In the genomic region with DNA sequence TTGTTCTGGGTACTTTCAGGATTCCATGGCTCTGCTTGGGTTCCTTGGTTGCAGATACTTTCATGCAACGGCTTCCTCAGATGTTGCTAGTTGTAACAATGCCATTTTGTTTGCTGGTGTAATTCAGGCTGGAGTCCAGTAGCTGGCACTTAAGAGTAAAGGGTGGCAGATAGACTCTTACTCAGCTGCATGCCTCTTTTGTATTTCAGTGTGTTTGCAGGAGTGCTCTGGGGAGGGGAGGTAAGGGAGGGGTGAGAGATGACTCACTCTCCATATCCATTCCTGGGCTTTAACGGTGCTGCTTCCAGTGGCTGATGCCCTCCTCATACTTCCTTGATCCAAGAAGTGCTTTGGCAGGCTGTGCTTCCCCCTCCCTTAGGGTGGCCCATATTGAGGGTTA, we compare ENCODE assay signal across 9 cellular contexts.
DNase-seq lines count a peak whose midpoint lies in the region; ATAC-seq and TF ChIP-seq lines count a peak whose summit lies in the region.
"Had no signal": no experiment of that assay in that cellular context is flagged by ENCODE, and none has a peak within 500 bp of the region (broad histone marks: within the 10 kb centered on the region; RNA-seq: fewer than 3 reads in every experiment).

No MANE protein-coding gene starts in this region.

- no peaks in the 10 kb centered on the region for H3K4me1 Mint-ChIP-seq in activated CD8-positive, alpha-beta memory T cell treated with anti-CD3 and anti-CD28 coated beads, Interleukin-2, amount 10 ng/mL, durations not matched to agents 7 days and 5 days
- H3K4me1 Mint-ChIP-seq: naive B cell had no signal

- CTCF ChIA-PET in activated CD8-positive, alpha-beta memory T cell treated with anti-CD3 and anti-CD28 coated beads, Interleukin-2, amount 10 ng/mL, durations not matched to agents 7 days and 5 days (lab: Charles Lee) = no interaction called here

- no peak overlapping the region for H3K27ac Mint-ChIP-seq in activated CD8-positive, alpha-beta memory T cell treated with anti-CD3 and anti-CD28 coated beads, Interleukin-2, amount 10 ng/mL, durations not matched to agents 7 days and 5 days
- H3K27ac Mint-ChIP-seq: naive B cell had no signal

- H3K27ac ChIP-seq in VCaP = no peak overlapping the region

- peaks cover 2% of the 10 kb centered on the region for H3K27me3 Mint-ChIP-seq in activated CD8-positive, alpha-beta memory T cell treated with anti-CD3 and anti-CD28 coated beads, Interleukin-2, amount 10 ng/mL, durations not matched to agents 7 days and 5 days

- peaks cover 2% of the 10 kb centered on the region for H3K9me3 Mint-ChIP-seq in activated CD8-positive, alpha-beta memory T cell treated with anti-CD3 and anti-CD28 coated beads, Interleukin-2, amount 10 ng/mL, durations not matched to agents 7 days and 5 days (ENCODE audit: low read depth)

- peak; percentile 72 for TF ChIP-seq CTCF in VCaP (conservative IDR thresholded peaks at IDR 0.05)

- peak; percentile 76 for DNase-seq in AG08396 (ENCODE audit: low spot score)
- peak; percentile 71 for DNase-seq in HS-27A (ENCODE audit: low read depth)
- peak; percentile 84 for DNase-seq in hepatic stellate cell (ENCODE audit: low spot score)
- no peak for DNase-seq in NCI-H526 (lab: John Stamatoyannopoulos, UW)
- no peak for DNase-seq in activated CD8-positive, alpha-beta memory T cell treated with anti-CD3 and anti-CD28 coated beads, Interleukin-2, amount 10 ng/mL, durations not matched to agents 7 days and 5 days
- DNase-seq in middle frontal gyrus (ENCODE audit: extremely low spot score, low spot score) = no peak
- DNase-seq: naive B cell had no signal

- ATAC-seq in GM18858 (IDR thresholded peaks at IDR 0.05; ENCODE audit: unreplicated experiment) = no peak
- ATAC-seq in activated CD8-positive, alpha-beta memory T cell treated with anti-CD3 and anti-CD28 coated beads, Interleukin-2, amount 10 ng/mL, durations not matched to agents 7 days and 5 days = no peak

- H3K4me3 Mint-ChIP-seq in activated CD8-positive, alpha-beta memory T cell treated with anti-CD3 and anti-CD28 coated beads, Interleukin-2, amount 10 ng/mL, durations not matched to agents 7 days and 5 days = no peak overlapping the region
- H3K4me3 Mint-ChIP-seq: naive B cell had no signal

- H3K36me3 Mint-ChIP-seq in activated CD8-positive, alpha-beta memory T cell treated with anti-CD3 and anti-CD28 coated beads, Interleukin-2, amount 10 ng/mL, durations not matched to agents 7 days and 5 days = no peaks in the 10 kb centered on the region
- H3K36me3 Mint-ChIP-seq: naive B cell had no signal

Comparison
In these comparisons a context has a peak if more than half of its experiments do, and no peak if none do; other contexts are left out.
1. DNase-seq: peak in AG08396 (single experiment), HS-27A (single experiment) and hepatic stellate cell (single experiment); none in NCI-H526 (0 of 2), activated CD8-positive, alpha-beta memory T cell treated with anti-CD3 and anti-CD28 coated beads, Interleukin-2, amount 10 ng/mL, durations not matched to agents 7 days and 5 days (single experiment) and middle frontal gyrus (single experiment).